ENCODE assay signal across 12 cellular contexts in the genomic region with DNA sequence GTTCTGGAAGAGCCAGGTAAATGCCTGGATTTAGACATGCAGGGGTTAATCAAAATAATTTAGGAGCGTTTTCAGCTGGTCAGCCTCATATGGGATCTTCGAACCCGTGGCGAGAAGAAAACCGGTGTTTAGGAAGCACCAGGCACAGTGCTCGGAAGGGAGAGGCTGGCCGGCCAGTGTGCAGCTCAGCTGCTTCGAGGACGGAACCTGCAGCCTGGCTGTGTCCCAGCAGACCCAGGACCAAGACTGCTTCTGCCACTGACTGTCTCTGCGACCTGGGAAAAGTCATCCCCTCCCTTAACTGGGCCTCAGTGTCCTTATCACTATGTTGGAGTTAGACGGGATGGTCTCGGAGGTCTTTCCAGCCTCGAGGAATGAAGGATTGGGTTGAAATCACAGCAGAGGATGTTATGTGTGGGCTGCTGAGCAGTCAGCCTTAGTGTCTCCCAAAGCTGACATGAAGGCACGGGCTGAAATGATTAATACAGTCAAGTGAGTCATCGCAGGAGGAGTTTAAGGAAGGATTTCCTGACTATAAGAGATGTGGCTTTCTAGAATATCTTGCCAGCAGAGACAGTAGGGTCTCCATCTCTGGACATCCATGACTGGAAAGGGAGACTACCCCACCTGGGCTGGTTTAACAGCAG. TPM values are rescaled to one million over a fixed set of nuclear protein-coding genes. Genes with fewer than 3 reads are reported as not detected.
DNase-seq lines count a peak whose midpoint lies in the region; ATAC-seq and TF ChIP-seq lines count a peak whose summit lies in the region.
"Had no signal": no experiment of that assay in that cellular context is flagged by ENCODE, and none has a peak within 500 bp of the region (broad histone marks: within the 10 kb centered on the region; RNA-seq: fewer than 3 reads in every experiment).

No MANE protein-coding gene starts in this region.

- H3K4me1 Mint-ChIP-seq in activated CD8-positive, alpha-beta T cell treated with anti-CD3 and anti-CD28 coated beads for 36 hours (ENCODE audit: low read depth): peaks cover 2% of the 10 kb centered on the region
- no peaks in the 10 kb centered on the region for H3K4me1 Mint-ChIP-seq in activated CD8-positive, alpha-beta T cell treated with anti-CD3 and anti-CD28 coated beads, Interleukin-2, amount 10 ng/mL, durations not matched to agents 7 days and 5 days (ENCODE audit: low read depth)
- H3K4me1 Mint-ChIP-seq in stimulated activated effector memory CD8-positive, alpha-beta T cell treated with anti-CD3 and anti-CD28 coated beads, Interleukin-12 subunit alpha, Interleukin-12 subunit beta, amount 100 ng/mL, for 72 hours: no peaks in the 10 kb centered on the region
- H3K4me1 Mint-ChIP-seq: memory B cell had no signal

- H3K4me3 Mint-ChIP-seq in activated CD8-positive, alpha-beta T cell treated with anti-CD3 and anti-CD28 coated beads for 36 hours: no peak overlapping the region
- H3K4me3 Mint-ChIP-seq in activated CD8-positive, alpha-beta T cell treated with anti-CD3 and anti-CD28 coated beads, Interleukin-2, amount 10 ng/mL, durations not matched to agents 7 days and 5 days: no peak overlapping the region
- no peak overlapping the region for H3K4me3 Mint-ChIP-seq in stimulated activated effector memory CD8-positive, alpha-beta T cell treated with anti-CD3 and anti-CD28 coated beads, Interleukin-12 subunit alpha, Interleukin-12 subunit beta, amount 100 ng/mL, for 72 hours
- H3K4me3 Mint-ChIP-seq: memory B cell had no signal

- H3K36me3 ChIP-seq in RWPE2 (ENCODE audit: low read depth) (0 out of 2 replicates have a peak, but pooled peaks cover 7% of the 10 kb centered on the region), prostate gland (no peaks in the 10 kb centered on the region)

- no peak overlapping the region for H3K27ac Mint-ChIP-seq in activated CD8-positive, alpha-beta T cell treated with anti-CD3 and anti-CD28 coated beads for 36 hours
- no peak overlapping the region for H3K27ac Mint-ChIP-seq in activated CD8-positive, alpha-beta T cell treated with anti-CD3 and anti-CD28 coated beads, Interleukin-2, amount 10 ng/mL, durations not matched to agents 7 days and 5 days
- no peak overlapping the region for H3K27ac Mint-ChIP-seq in stimulated activated effector memory CD8-positive, alpha-beta T cell treated with anti-CD3 and anti-CD28 coated beads, Interleukin-12 subunit alpha, Interleukin-12 subunit beta, amount 100 ng/mL, for 72 hours
- H3K27ac Mint-ChIP-seq: memory B cell had no signal

- TF ChIP-seq CTCF in activated CD8-positive, alpha-beta T cell treated with anti-CD3 and anti-CD28 coated beads for 36 hours (IDR thresholded peaks at IDR 0.05): no peak
- no peak for TF ChIP-seq CTCF in RWPE2 (IDR thresholded peaks at IDR 0.05; ENCODE audit: poor library complexity, severe bottlenecking)
- no peak for TF ChIP-seq CTCF in fibroblast of mammary gland (conservative IDR thresholded peaks at IDR 0.05; ENCODE audit: control insufficient read depth, insufficient read depth, low read depth, low read length)
- no peak for TF ChIP-seq CTCF in prostate gland (IDR thresholded peaks at IDR 0.05)

- H3K27ac ChIP-seq in RWPE2 (ENCODE audit: poor library complexity, severe bottlenecking): no peak overlapping the region
- no peak overlapping the region for H3K27ac ChIP-seq in prostate gland

- ATAC-seq in activated CD8-positive, alpha-beta T cell treated with anti-CD3 and anti-CD28 coated beads for 36 hours: peak; percentile 46
- ATAC-seq in activated CD8-positive, alpha-beta T cell treated with anti-CD3 and anti-CD28 coated beads, Interleukin-2, amount 10 ng/mL, durations not matched to agents 7 days and 5 days: no peak
- ATAC-seq in RWPE2 (ENCODE audit: low read depth): peak; percentile 97
- ATAC-seq in stimulated activated effector memory CD8-positive, alpha-beta T cell treated with anti-CD3 and anti-CD28 coated beads, Interleukin-12 subunit alpha, Interleukin-12 subunit beta, amount 100 ng/mL, for 72 hours: peak; percentile 55

- H3K9me3 ChIP-seq in RWPE2 (ENCODE audit: severe bottlenecking) (no peaks in the 10 kb centered on the region), prostate gland (no peaks in the 10 kb centered on the region)

- 74% methylated on average over 15 of the region's 15 CpGs for WGBS in prostate gland

- no peak for TF ChIP-seq POLR2A in prostate gland (IDR thresholded peaks at IDR 0.05)

- POLR2A ChIA-PET in activated CD8-positive, alpha-beta T cell treated with anti-CD3 and anti-CD28 coated beads for 36 hours (lab: Charles Lee): interaction anchor here (0.7 kb wide), 1 partner anchor 450 kb away, joined by 3 read pairs; no protein-coding TSS in a partner anchor
- POLR2A ChIA-PET in activated CD8-positive, alpha-beta T cell treated with anti-CD3 and anti-CD28 coated beads, Interleukin-2, amount 10 ng/mL, durations not matched to agents 7 days and 5 days (lab: Charles Lee): no interaction called here

- CTCF ChIA-PET in activated CD8-positive, alpha-beta T cell treated with anti-CD3 and anti-CD28 coated beads for 36 hours (lab: Charles Lee): interaction anchor here (0.7 to 1.7 kb wide), 5 partner anchors 8 to 220 kb away, joined by 3 to 5 read pairs (median 4); no protein-coding TSS in a partner anchor
- CTCF ChIA-PET in activated CD8-positive, alpha-beta T cell treated with anti-CD3 and anti-CD28 coated beads, Interleukin-2, amount 10 ng/mL, durations not matched to agents 7 days and 5 days (lab: Charles Lee): no interaction called here

- H3K4me3 ChIP-seq in RWPE2 (ENCODE audit: severe bottlenecking) (no peak overlapping the region), fibroblast of mammary gland (ENCODE audit: control insufficient read depth, low read depth, low read length) (no peak overlapping the region), prostate gland (no peak overlapping the region)

- H3K9me3 Mint-ChIP-seq in activated CD8-positive, alpha-beta T cell treated with anti-CD3 and anti-CD28 coated beads for 36 hours: no peaks in the 10 kb centered on the region
- H3K9me3 Mint-ChIP-seq in activated CD8-positive, alpha-beta T cell treated with anti-CD3 and anti-CD28 coated beads, Interleukin-2, amount 10 ng/mL, durations not matched to agents 7 days and 5 days (ENCODE audit: insufficient read depth): no peaks in the 10 kb centered on the region
- H3K9me3 Mint-ChIP-seq in stimulated activated effector memory CD8-positive, alpha-beta T cell treated with anti-CD3 and anti-CD28 coated beads, Interleukin-12 subunit alpha, Interleukin-12 subunit beta, amount 100 ng/mL, for 72 hours: no peaks in the 10 kb centered on the region
- H3K9me3 Mint-ChIP-seq: memory B cell had no signal

- intact Hi-C loops in activated CD8-positive, alpha-beta T cell treated with anti-CD3 and anti-CD28 coated beads for 36 hours (cut with micrococcal nuclease): no loop called here
- intact Hi-C loops in prostate gland (cut with DNase I): no loop called here

- H3K36me3 Mint-ChIP-seq in activated CD8-positive, alpha-beta T cell treated with anti-CD3 and anti-CD28 coated beads for 36 hours (ENCODE audit: low read depth): peaks cover 19% of the 10 kb centered on the region
- peaks cover 3% of the 10 kb centered on the region for H3K36me3 Mint-ChIP-seq in activated CD8-positive, alpha-beta T cell treated with anti-CD3 and anti-CD28 coated beads, Interleukin-2, amount 10 ng/mL, durations not matched to agents 7 days and 5 days (ENCODE audit: low read depth)
- H3K36me3 Mint-ChIP-seq in stimulated activated effector memory CD8-positive, alpha-beta T cell treated with anti-CD3 and anti-CD28 coated beads, Interleukin-12 subunit alpha, Interleukin-12 subunit beta, amount 100 ng/mL, for 72 hours: peaks cover 34% of the 10 kb centered on the region
- H3K36me3 Mint-ChIP-seq: memory B cell had no signal

- no peaks in the 10 kb centered on the region for H3K27me3 ChIP-seq in RWPE2 (ENCODE audit: insufficient read depth, poor library complexity, severe bottlenecking)
- peaks cover 2% of the 10 kb centered on the region for H3K27me3 ChIP-seq in prostate gland (replicated peaks; ENCODE audit: insufficient read depth)

- peaks cover 4% of the 10 kb centered on the region for H3K27me3 Mint-ChIP-seq in activated CD8-positive, alpha-beta T cell treated with anti-CD3 and anti-CD28 coated beads for 36 hours
- no peaks in the 10 kb centered on the region for H3K27me3 Mint-ChIP-seq in activated CD8-positive, alpha-beta T cell treated with anti-CD3 and anti-CD28 coated beads, Interleukin-2, amount 10 ng/mL, durations not matched to agents 7 days and 5 days (ENCODE audit: low read depth)

- no peak for DNase-seq in activated CD8-positive, alpha-beta T cell treated with anti-CD3 and anti-CD28 coated beads for 36 hours
- DNase-seq in activated CD8-positive, alpha-beta T cell treated with anti-CD3 and anti-CD28 coated beads, Interleukin-2, amount 10 ng/mL, durations not matched to agents 7 days and 5 days: no peak
- DNase-seq in RWPE2 (ENCODE audit: low spot score) (no peak), fibroblast of mammary gland (ENCODE audit: low read depth) (peak; percentile 85), SW480 (ENCODE audit: low spot score) (no peak), NCI-H1048 (lab: John Stamatoyannopoulos, UW) (no peak), prostate gland (ENCODE audit: low spot score) (no peak)
- DNase-seq in stimulated activated effector memory CD8-positive, alpha-beta T cell treated with anti-CD3 and anti-CD28 coated beads, Interleukin-12 subunit alpha, Interleukin-12 subunit beta, amount 100 ng/mL, for 72 hours (ENCODE audit: low spot score in 2 of 2): no peak
- DNase-seq: AML-193, NCI-H2107 had no signal

- H3K4me1 ChIP-seq in RWPE2 (ENCODE audit: insufficient read depth, poor library complexity, severe bottlenecking): peaks cover 6% of the 10 kb centered on the region
- H3K4me1 ChIP-seq in prostate gland (replicated peaks): no peaks in the 10 kb centered on the region

RNA-seq across cellular contexts. Expression of gene PPFIA4, which starts 20.8 kb away (rescaled TPM):
- total RNA-seq in activated CD8-positive, alpha-beta T cell treated with anti-CD3 and anti-CD28 coated beads for 36 hours: 10 to 100 TPM; 78.8 to 79.9 TPM
- total RNA-seq in activated CD8-positive, alpha-beta T cell treated with anti-CD3 and anti-CD28 coated beads, Interleukin-2, amount 10 ng/mL, durations not matched to agents 7 days and 5 days: 10 to 100 TPM; 31.9 to 32.0 TPM
- 10 to 100 TPM in 1 of 2 donors, under 1 TPM in 1; 0.50 to 16.9 TPM for total RNA-seq in prostate gland

RNA-seq across cellular contexts. Expression of gene MYOG, which starts 38.7 kb away (rescaled TPM):
- total RNA-seq in activated CD8-positive, alpha-beta T cell treated with anti-CD3 and anti-CD28 coated beads for 36 hours: not detected
- not detected for total RNA-seq in activated CD8-positive, alpha-beta T cell treated with anti-CD3 and anti-CD28 coated beads, Interleukin-2, amount 10 ng/mL, durations not matched to agents 7 days and 5 days
- total RNA-seq in prostate gland: 1 to 10 TPM in 1 of 2 donors, not detected in 1; 4.4 TPM
- total RNA-seq: temporal lobe had no signal

RNA-seq across cellular contexts. Expression of gene TMEM183A, which starts 39.9 kb away (rescaled TPM):
- total RNA-seq in activated CD8-positive, alpha-beta T cell treated with anti-CD3 and anti-CD28 coated beads for 36 hours: 10 to 100 TPM; 76.5 to 82.2 TPM
- 10 to 100 TPM; 78.3 to 81.3 TPM for total RNA-seq in activated CD8-positive, alpha-beta T cell treated with anti-CD3 and anti-CD28 coated beads, Interleukin-2, amount 10 ng/mL, durations not matched to agents 7 days and 5 days
- 10 to 100 TPM; 80.2 to 88.2 TPM for total RNA-seq in prostate gland
